Comparison of ENCODE assay signal across 1 cellular context in the genomic region with DNA sequence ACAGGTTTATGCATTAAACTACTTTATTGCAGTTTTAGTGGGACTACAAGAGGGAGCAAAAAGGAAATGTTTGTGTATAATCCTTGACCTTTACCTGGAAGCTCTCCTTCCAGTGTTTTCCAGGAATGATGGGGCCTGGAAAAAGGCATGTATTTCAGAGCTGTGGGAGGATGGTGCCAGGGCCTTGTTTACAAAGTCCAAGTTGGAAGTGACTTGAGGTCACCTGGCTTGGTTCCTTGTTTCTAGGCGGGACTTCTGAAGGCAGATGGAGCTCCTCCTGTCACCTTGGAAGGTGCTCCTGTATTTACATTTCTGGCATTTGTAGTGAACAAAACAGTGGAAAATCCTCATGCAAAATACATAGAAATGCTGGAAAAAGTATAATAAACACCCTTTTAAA.
A peak's percentile ranks its signal among the peaks of the same experiment; 100 is the strongest.
TF ChIP-seq lines count a peak whose summit lies in the region.

No MANE protein-coding gene starts in this region.

TF ChIP-seq in HepG2, 621 proteins besides CTCF, POLR2A, EP300 and RAD21:
- TF ChIP-seq NRL (CRISPR knock-in tag; IDR thresholded peaks at IDR 0.05; ENCODE audit: borderline replicate concordance) = no peak
- TF ChIP-seq BCL6 (CRISPR knock-in tag; IDR thresholded peaks at IDR 0.05) = 0 out of 2 replicates have a peak, but pooled peaks have one; percentile 34
